ENCODE assay signal across 7 cellular contexts in the genomic region with DNA sequence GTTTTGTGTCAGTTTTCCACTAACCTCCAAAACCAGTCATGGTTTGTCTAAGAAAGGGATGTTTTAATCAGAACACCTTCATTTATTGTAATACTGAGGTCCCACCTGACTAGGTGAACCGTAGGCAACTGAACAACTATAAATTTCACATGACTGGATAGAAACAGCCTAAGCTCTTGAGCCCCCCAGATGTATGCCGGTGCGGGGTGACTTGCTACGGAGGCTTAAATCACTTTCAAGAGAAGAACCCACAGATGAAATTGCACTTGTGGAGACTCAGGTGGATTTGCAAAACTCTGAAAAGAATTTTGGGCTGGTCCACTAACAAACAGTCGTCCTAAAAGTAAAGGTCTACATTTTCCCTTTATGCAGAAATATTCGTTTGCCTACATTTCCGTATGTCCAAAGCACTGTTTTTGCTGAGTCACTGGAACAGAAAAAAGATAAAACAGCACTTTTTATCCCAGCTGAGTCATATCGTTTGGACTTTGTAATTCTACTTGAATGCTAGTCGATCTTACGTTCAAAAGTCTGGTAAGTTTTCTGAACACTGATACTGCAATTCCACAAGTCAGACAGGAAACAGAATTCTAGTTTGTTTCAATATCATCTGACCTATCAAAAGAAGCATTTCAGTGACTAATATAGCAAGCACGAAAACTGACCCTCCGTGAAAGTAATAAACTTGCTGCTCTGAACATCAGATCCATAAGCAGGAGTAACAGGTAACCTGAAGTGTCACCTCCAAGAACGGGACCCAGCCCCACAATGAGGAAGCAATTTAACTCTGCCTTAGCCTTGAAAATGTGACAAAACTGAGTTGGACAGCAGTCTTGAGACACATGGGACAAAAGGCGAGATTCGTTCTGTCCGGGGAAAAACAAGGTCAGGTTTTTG. TPM values are rescaled to one million over a fixed set of nuclear protein-coding genes. Genes with fewer than 3 reads are reported as not detected.
A peak's percentile ranks its signal among the peaks of the same experiment; 100 is the strongest.
DNase-seq lines count a peak whose midpoint lies in the region; ATAC-seq, FAIRE-seq and TF ChIP-seq lines count a peak whose summit lies in the region.

No MANE protein-coding gene starts in this region.

- intact Hi-C loops in posterior vena cava (cut with DNase I), result no loop called here

- in situ Hi-C loops in astrocyte of the spinal cord (cut with HindIII; ENCODE audit: low sequenced_read_pairs), result no loop called here

- no peaks in the 10 kb centered on the region for H3K9me3 ChIP-seq in liver (ENCODE audit: control insufficient read depth in 4 of 4, low read length in 3 of 4)

- no peak for TF ChIP-seq CTCF in astrocyte of the spinal cord (IDR thresholded peaks at IDR 0.05; ENCODE audit: low read depth, low read length)
- no peak for TF ChIP-seq CTCF in liver (IDR thresholded peaks at IDR 0.05; ENCODE audit: low read depth, low read length, missing input control)

- FAIRE-seq in urothelium cell line (lab: Jason Lieb, UNC), result no peak

- peaks cover 9 to 37% (median 19%) of the 10 kb centered on the region in 4 donors for H3K4me1 ChIP-seq in liver (ENCODE audit: control insufficient read depth in 4 of 4, insufficient read depth in 4 of 4, low read length in 3 of 4)

- WGBS in liver, result 22% methylated on average over 16 of the region's 16 CpGs

- H3K9ac ChIP-seq in liver (ENCODE audit: low read depth in 1 of 2, low read length in 2 of 2), result peak overlapping the region; percentile 0 to 66

- peak; percentile 42 to 49 for TF ChIP-seq RAD21 in liver (IDR thresholded peaks at IDR 0.05)

- ATAC-seq in GM19372 (IDR thresholded peaks at IDR 0.05; ENCODE audit: low read depth, unreplicated experiment) (peak; percentile 62), HG03571 (IDR thresholded peaks at IDR 0.05; ENCODE audit: unreplicated experiment) (peak; percentile 75)

- peak overlapping the region; percentile 74 to 85 for H3K27ac ChIP-seq in liver (ENCODE audit: low read depth in 1 of 2, low read length in 2 of 2)

- H3K4me3 ChIP-seq in astrocyte of the spinal cord (ENCODE audit: low read depth, low read length) (peak overlapping the region; percentile 37), liver (ENCODE audit: low read depth in 1 of 3, low read length in 3 of 3) (peak overlapping the region; percentile 21 to 67 (median 44))

- H3K36me3 ChIP-seq in liver (ENCODE audit: control insufficient read depth in 4 of 4, insufficient read depth in 3 of 4, low read depth in 1 of 4, low read length in 3 of 4), result peaks cover 0 to 2% (median 0%) of the 10 kb centered on the region in 4 donors

- DNase-seq in astrocyte of the spinal cord (ENCODE audit: low read depth, low spot score) (peak; percentile 93), urothelium cell line (ENCODE audit: low spot score) (peak; percentile 45), posterior vena cava (ENCODE audit: low spot score) (no peak)
- DNase-seq in stimulated activated naive CD4-positive, alpha-beta T cell treated with Interleukin-2 at 50 U/mL for 16 hours (lab: John Stamatoyannopoulos, UW), result no peak

- no peaks in the 10 kb centered on the region for H3K27me3 ChIP-seq in liver (ENCODE audit: control insufficient read depth in 4 of 4, insufficient read depth in 4 of 4, low read length in 3 of 4)

TF ChIP-seq in liver, 16 proteins besides CTCF, POLR2A, EP300 and RAD21:
- peak; percentile 38 for TF ChIP-seq FOXA1 (IDR thresholded peaks at IDR 0.05)
- TF ChIP-seq, protein P1, sequence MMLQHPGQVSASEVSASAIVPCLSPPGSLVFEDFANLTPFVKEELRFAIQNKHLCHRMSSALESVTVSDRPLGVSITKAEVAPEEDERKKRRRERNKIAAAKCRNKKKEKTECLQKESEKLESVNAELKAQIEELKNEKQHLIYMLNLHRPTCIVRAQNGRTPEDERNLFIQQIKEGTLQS (IDR thresholded peaks at IDR 0.05), result peak; percentile 69
- TF ChIP-seq HNF4G (IDR thresholded peaks at IDR 0.05), result peak; percentile 79
- TF ChIP-seq, protein P2, sequence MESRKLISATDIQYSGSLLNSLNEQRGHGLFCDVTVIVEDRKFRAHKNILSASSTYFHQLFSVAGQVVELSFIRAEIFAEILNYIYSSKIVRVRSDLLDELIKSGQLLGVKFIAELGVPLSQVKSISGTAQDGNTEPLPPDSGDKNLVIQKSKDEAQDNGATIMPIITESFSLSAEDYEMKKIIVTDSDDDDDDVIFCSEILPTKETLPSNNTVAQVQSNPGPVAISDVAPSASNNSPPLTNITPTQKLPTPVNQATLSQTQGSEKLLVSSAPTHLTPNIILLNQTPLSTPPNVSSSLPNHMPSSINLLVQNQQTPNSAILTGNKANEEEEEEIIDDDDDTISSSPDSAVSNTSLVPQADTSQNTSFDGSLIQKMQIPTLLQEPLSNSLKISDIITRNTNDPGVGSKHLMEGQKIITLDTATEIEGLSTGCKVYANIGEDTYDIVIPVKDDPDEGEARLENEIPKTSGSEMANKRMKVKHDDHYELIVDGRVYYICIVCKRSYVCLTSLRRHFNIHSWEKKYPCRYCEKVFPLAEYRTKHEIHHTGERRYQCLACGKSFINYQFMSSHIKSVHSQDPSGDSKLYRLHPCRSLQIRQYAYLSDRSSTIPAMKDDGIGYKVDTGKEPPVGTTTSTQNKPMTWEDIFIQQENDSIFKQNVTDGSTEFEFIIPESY (IDR thresholded peaks at IDR 0.05), result no peak
- no peak for TF ChIP-seq FOXA2 (IDR thresholded peaks at IDR 0.05)
- TF ChIP-seq YY1 (IDR thresholded peaks at IDR 0.05), result no peak
- peak; percentile 92 to 96 for TF ChIP-seq JUND (IDR thresholded peaks at IDR 0.05)
- no peak for TF ChIP-seq TAF1 (conservative IDR thresholded peaks at IDR 0.05)
- TF ChIP-seq, protein P3, sequence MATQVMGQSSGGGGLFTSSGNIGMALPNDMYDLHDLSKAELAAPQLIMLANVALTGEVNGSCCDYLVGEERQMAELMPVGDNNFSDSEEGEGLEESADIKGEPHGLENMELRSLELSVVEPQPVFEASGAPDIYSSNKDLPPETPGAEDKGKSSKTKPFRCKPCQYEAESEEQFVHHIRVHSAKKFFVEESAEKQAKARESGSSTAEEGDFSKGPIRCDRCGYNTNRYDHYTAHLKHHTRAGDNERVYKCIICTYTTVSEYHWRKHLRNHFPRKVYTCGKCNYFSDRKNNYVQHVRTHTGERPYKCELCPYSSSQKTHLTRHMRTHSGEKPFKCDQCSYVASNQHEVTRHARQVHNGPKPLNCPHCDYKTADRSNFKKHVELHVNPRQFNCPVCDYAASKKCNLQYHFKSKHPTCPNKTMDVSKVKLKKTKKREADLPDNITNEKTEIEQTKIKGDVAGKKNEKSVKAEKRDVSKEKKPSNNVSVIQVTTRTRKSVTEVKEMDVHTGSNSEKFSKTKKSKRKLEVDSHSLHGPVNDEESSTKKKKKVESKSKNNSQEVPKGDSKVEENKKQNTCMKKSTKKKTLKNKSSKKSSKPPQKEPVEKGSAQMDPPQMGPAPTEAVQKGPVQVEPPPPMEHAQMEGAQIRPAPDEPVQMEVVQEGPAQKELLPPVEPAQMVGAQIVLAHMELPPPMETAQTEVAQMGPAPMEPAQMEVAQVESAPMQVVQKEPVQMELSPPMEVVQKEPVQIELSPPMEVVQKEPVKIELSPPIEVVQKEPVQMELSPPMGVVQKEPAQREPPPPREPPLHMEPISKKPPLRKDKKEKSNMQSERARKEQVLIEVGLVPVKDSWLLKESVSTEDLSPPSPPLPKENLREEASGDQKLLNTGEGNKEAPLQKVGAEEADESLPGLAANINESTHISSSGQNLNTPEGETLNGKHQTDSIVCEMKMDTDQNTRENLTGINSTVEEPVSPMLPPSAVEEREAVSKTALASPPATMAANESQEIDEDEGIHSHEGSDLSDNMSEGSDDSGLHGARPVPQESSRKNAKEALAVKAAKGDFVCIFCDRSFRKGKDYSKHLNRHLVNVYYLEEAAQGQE (IDR thresholded peaks at IDR 0.05), result peak; percentile 74
- TF ChIP-seq, protein P4, sequence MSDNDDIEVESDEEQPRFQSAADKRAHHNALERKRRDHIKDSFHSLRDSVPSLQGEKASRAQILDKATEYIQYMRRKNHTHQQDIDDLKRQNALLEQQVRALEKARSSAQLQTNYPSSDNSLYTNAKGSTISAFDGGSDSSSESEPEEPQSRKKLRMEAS (IDR thresholded peaks at IDR 0.05), result peak; percentile 53
- TF ChIP-seq NR2F2 (IDR thresholded peaks at IDR 0.05), result peak; percentile 20
- TF ChIP-seq EGR1 (IDR thresholded peaks at IDR 0.05; ENCODE audit: low read depth in 2 of 2), result no peak
- TF ChIP-seq SP1 (IDR thresholded peaks at IDR 0.05), result peak; percentile 62
- peak; percentile 92 to 93 for TF ChIP-seq HNF4A (conservative IDR thresholded peaks at IDR 0.05)
- peak in 1 of 2 donors; percentile 52 for TF ChIP-seq RXRA (IDR thresholded peaks at IDR 0.05)
- peak in 1 of 2 donors; percentile 51 for TF ChIP-seq GABPA (IDR thresholded peaks at IDR 0.05 in 1 of 2, conservative IDR thresholded peaks at IDR 0.05 in 1 of 2)

RNA-seq across cellular contexts. Expression of a gene that starts 18.1 kb away (rescaled TPM):
- total RNA-seq in liver, result 10 to 100 TPM; 10.9 to 12.2 TPM
- polyA plus RNA-seq in liver, result 1 to 10 TPM; 2.5 to 4.2 TPM
- total RNA-seq in posterior vena cava, result 10 to 100 TPM; 24.3 to 32.5 TPM

Comparison
In these comparisons a context has a peak if more than half of its experiments do, and no peak if none do; other contexts are left out.
1. DNase-seq: peak in astrocyte of the spinal cord (single experiment) and urothelium cell line (single experiment); none in posterior vena cava (single experiment) and stimulated activated naive CD4-positive, alpha-beta T cell treated with Interleukin-2 at 50 U/mL for 16 hours (single experiment).